ENCODE assay signal across 8 cellular contexts in the genomic region with DNA sequence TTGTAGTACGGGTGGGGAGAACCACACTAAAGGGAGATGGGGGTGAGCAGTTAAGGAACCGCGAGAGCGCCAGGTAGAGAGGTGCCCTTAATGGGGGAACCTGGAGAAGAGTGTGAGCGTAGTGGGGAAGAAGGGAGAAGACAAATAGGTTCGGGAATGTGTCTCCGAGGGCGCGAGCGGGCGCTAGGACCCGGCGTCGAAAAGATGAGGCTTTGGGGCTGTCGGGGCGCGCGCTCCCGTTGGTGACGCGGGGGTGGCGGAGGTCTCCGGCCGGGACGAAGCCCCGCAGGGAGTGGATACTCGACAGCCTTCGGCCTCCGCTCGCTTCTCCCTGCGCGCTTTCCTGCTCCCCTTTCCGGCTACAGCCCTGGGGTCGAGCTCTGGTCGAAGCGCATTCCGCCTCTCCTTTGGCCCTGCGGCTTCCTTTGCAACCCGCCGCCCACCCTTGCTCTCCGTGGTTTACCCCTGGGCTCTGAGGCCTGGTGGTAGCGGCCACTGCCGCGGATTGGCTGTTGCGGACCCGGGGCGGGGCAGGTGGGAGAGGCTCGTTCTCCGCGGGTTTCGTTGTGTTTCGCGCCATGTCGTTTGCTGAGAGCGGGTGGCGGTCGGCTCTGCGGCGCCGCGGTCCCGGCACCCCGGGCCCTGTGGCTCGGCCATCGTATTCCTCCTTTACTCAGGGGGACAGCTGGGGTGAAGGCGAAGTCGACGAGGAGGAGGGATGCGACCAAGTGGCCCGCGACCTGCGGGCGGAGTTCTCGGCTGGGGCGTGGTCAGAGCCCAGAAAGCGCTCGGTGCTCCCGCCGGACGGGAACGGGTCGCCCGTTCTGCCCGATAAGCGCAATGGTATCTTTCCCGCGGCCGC. TPM values are rescaled to one million over a fixed set of nuclear protein-coding genes. Genes with fewer than 3 reads are reported as not detected.
DNase-seq lines count a peak whose midpoint lies in the region; ATAC-seq and TF ChIP-seq lines count a peak whose summit lies in the region.

Gene ARL6IP6, plus strand, starts transcription at position 574 of the 862 bp plus-strand sequence. Its CDS starts 5 bp downstream, at position 579.

- peak within 1 kb of the TSS; percentile 99 for H3K4me3 ChIP-seq in adipocyte (ENCODE audit: low read length)
- H3K4me3 ChIP-seq in parathyroid adenoma (ENCODE audit: low read depth, low read length): peak within 1 kb of the TSS; percentile 100
- peak within 1 kb of the TSS; percentile 90 to 95 for H3K4me3 ChIP-seq in tibial artery

- H3K4me2 ChIP-seq in parathyroid adenoma (ENCODE audit: low read length): peak within 1 kb of the TSS; percentile 87

- peak within 1 kb of the TSS; percentile 98 for H2AFZ ChIP-seq in parathyroid adenoma

- TF ChIP-seq CTCF in GM13976 (IDR thresholded peaks at IDR 0.05; ENCODE audit: borderline replicate concordance, control extremely low read depth, extremely low read depth, insufficient read depth, missing control alignments) (no peak), parathyroid adenoma (IDR thresholded peaks at IDR 0.05) (no peak), tibial artery (IDR thresholded peaks at IDR 0.05) (no peak)

- ATAC-seq in HG02852 (IDR thresholded peaks at IDR 0.05; ENCODE audit: unreplicated experiment): peak; percentile 69
- peak; percentile 93 for ATAC-seq in Right ventricle myocardium superior (ENCODE audit: poor library complexity)

- no peaks in the 10 kb centered on the region for H3K9me3 ChIP-seq in adipocyte (ENCODE audit: control insufficient read depth, low read length)
- no peaks in the 10 kb centered on the region for H3K9me3 ChIP-seq in parathyroid adenoma (ENCODE audit: control insufficient read depth, low read length)
- no peaks in the 10 kb centered on the region for H3K9me3 ChIP-seq in tibial artery

- H3K9ac ChIP-seq in adipocyte (ENCODE audit: low read length) (peak within 1 kb of the TSS; percentile 97), parathyroid adenoma (peak within 1 kb of the TSS; percentile 70)

- H3K79me2 ChIP-seq in parathyroid adenoma: peaks cover 36% of the 10 kb centered on the region

- H3K36me3 ChIP-seq in adipocyte (ENCODE audit: control insufficient read depth, insufficient read depth, low read length, severe bottlenecking) (peaks cover 19% of the 10 kb centered on the region), parathyroid adenoma (ENCODE audit: control insufficient read depth, insufficient read depth, low read length) (no peaks in the 10 kb centered on the region), tibial artery (peaks cover 0 to 15% (median 4%) of the 10 kb centered on the region in 3 donors)

- peak; percentile 90 for DNase-seq in GM13976 (ENCODE audit: low spot score)
- peak; percentile 60 for DNase-seq in NCI-H1436 treated with DMSO at 0.1 percent for 48 hours (lab: John Stamatoyannopoulos, UW)
- peak; percentile 89 for DNase-seq in T follicular helper cell (ENCODE audit: low read depth)
- peak; percentile 98 for DNase-seq in adipocyte (ENCODE audit: low read depth)
- peak; percentile 96 for DNase-seq in Right ventricle myocardium superior
- peak; percentile 89 to 95 for DNase-seq in tibial artery

- H3K27me3 ChIP-seq in adipocyte (replicated peaks; ENCODE audit: control insufficient read depth, insufficient read depth, low read length) (no peaks in the 10 kb centered on the region), parathyroid adenoma (ENCODE audit: control insufficient read depth, insufficient read depth, low read length) (no peaks in the 10 kb centered on the region), tibial artery (no peaks in the 10 kb centered on the region)

- in situ Hi-C loops in GM13976 (cut with MboI; ENCODE audit: low sequenced_read_pairs, unreplicated experiment): no loop called here

- H3K27ac ChIP-seq in parathyroid adenoma (peak within 1 kb of the TSS; percentile 98), tibial artery (peak within 1 kb of the TSS; percentile 97 to 98)

- H3K4me1 ChIP-seq in adipocyte (ENCODE audit: control insufficient read depth, insufficient read depth, low read length) (peaks cover 24% of the 10 kb centered on the region), parathyroid adenoma (peaks cover 4% of the 10 kb centered on the region), tibial artery (peaks cover 0 to 52% (median 27%) of the 10 kb centered on the region in 4 donors)

- intact Hi-C loops in Right ventricle myocardium superior (cut with DNase I): no loop called here
- intact Hi-C loops in tibial artery (cut with DNase I; ENCODE audit: low total_unique reads): no loop called here

RNA-seq across cellular contexts. Expression of gene ARL6IP6, which starts in this region (rescaled TPM):
- 5.9 TPM for total RNA-seq in Right ventricle myocardium superior

Comparison
In these comparisons a context has a peak if more than half of its experiments do, and no peak if none do; other contexts are left out.
1. Peak in every context shown above with its lines: DNase-seq, ATAC-seq, H3K4me3 ChIP-seq and H3K27ac ChIP-seq.